In the genomic region with DNA sequence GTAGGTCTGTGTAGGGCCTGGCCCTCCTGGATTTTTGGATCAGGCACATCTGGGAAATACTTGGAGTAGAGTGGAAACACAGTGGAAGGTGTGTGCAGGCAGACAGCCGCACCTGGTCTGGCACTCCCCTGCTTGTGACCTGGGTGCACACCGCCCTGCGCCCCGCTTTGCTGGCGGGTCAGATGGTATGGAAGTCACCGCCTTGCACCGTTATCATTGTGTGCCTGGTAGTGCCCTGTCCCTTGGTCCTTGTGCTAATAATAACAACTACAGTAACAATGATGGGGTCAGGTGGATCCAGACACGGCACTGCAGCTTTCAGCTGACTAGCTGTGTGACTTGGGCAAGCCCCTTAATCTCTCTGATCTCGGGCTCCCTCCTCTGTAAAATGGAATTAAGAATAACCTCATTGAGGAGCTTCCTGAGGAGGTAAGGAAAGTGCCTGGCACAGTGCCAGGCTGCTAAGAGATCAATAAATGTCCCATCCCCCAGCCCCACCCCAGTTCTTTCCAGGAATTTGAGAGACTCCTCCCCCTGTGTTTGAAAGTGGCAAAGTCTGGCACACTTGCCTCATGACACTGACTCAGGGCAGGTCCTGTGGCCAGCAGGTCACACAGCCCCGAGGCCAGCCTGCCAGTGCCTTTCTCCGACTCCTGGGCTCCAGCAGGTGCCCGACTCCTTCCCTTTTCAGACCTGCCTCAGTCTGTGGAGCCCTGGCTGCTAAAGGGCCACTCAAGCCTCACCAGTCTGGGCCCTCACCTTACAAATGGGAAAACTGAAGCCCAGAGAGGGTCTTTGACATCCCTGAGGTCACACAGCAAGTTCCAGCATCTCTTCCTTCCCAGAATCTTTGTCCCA, we compare ENCODE assay signal across 9 cellular contexts. TPM values are rescaled to one million over a fixed set of nuclear protein-coding genes. Genes with fewer than 3 reads are reported as not detected.
A peak's percentile ranks its signal among the peaks of the same experiment; 100 is the strongest.
DNase-seq lines count a peak whose midpoint lies in the region; ATAC-seq and TF ChIP-seq lines count a peak whose summit lies in the region.
"Had no signal": no experiment of that assay in that cellular context is flagged by ENCODE, and none has a peak within 500 bp of the region (broad histone marks: within the 10 kb centered on the region; RNA-seq: fewer than 3 reads in every experiment).

No MANE protein-coding gene starts in this region.

- H3K36me3 ChIP-seq in lower lobe of right lung (peaks cover 6% of the 10 kb centered on the region), transverse colon (no peaks in the 10 kb centered on the region)
- H3K36me3 ChIP-seq: WERI-Rb-1 had no signal

- H3K4me1 ChIP-seq in lower lobe of right lung, result peaks cover 36% of the 10 kb centered on the region
- H3K4me1 ChIP-seq in transverse colon, result peaks cover 12 to 32% (median 20%) of the 10 kb centered on the region in 4 donors

- no peak overlapping the region for H3K4me3 ChIP-seq in lower lobe of right lung
- no peak overlapping the region for H3K4me3 ChIP-seq in transverse colon

- WGBS in transverse colon (ENCODE audit: low coverage in 1 of 2), 2 donors, result 59% methylated on average over 11 of the region's 12 CpGs; no CpG with 5 or more reads in 1 of the 2 donors

- CTCF ChIA-PET in MCF 10A (lab: Yijun Ruan, JAX), result interaction anchor here (0.6 to 5.5 kb wide), 3 partner anchors 9 to 391 kb away, joined by 3 to 29 read pairs (median 4); partner anchors contain the start of gene ISG20

- H3K27me3 ChIP-seq in lower lobe of right lung (ENCODE audit: low read depth) (no peaks in the 10 kb centered on the region), transverse colon (no peaks in the 10 kb centered on the region)

- POLR2A ChIA-PET in MCF 10A (lab: Yijun Ruan, JAX), result no interaction called here

- peak overlapping the region; percentile 74 for H3K27ac ChIP-seq in lower lobe of right lung
- H3K27ac ChIP-seq in transverse colon, result peak overlapping the region; percentile 26 to 59 (median 42)
- H3K27ac ChIP-seq: WERI-Rb-1 had no signal

- intact Hi-C loops in MCF 10A (cut with micrococcal nuclease), result no loop called here
- intact Hi-C loops in lower lobe of right lung (cut with DNase I), result no loop called here
- intact Hi-C loops in transverse colon (cut with DNase I; ENCODE audit: low total_unique reads), result no loop called here

- H3K4me3 Mint-ChIP-seq in MCF 10A (ENCODE audit: unreplicated experiment), result no peak overlapping the region

- H3K9me3 ChIP-seq in lower lobe of right lung (no peaks in the 10 kb centered on the region), transverse colon (no peaks in the 10 kb centered on the region)

- H3K27me3 Mint-ChIP-seq in MCF 10A (ENCODE audit: insufficient read depth, unreplicated experiment), result no peaks in the 10 kb centered on the region

- no peak for TF ChIP-seq CTCF in MCF 10A (IDR thresholded peaks at IDR 0.05; ENCODE audit: unreplicated experiment)
- TF ChIP-seq CTCF in lower lobe of right lung (IDR thresholded peaks at IDR 0.05), result no peak
- no peak for TF ChIP-seq CTCF in transverse colon (IDR thresholded peaks at IDR 0.05)

- H3K27ac Mint-ChIP-seq in MCF 10A (ENCODE audit: low read depth, unreplicated experiment), result no peak overlapping the region

- no TSS peak for BruUV-seq in MCF 10A (replicated peaks; lab: Mats Ljungman, UMichigan)

- ATAC-seq in lower lobe of right lung (peak; percentile 33 to 65), GM18909 (IDR thresholded peaks at IDR 0.05; ENCODE audit: poor library complexity, unreplicated experiment) (no peak), HG03175 (IDR thresholded peaks at IDR 0.05; ENCODE audit: unreplicated experiment) (no peak)

- H3K4me1 Mint-ChIP-seq in MCF 10A (ENCODE audit: insufficient read depth, unreplicated experiment), result peaks cover 30% of the 10 kb centered on the region

- no peak for TF ChIP-seq EP300 in transverse colon (IDR thresholded peaks at IDR 0.05; ENCODE audit: low read depth)

- peak; percentile 44 to 47 for DNase-seq in activated CD4-positive, alpha-beta T cell treated with anti-CD3 and anti-CD28 coated beads for 4 hours
- DNase-seq in activated CD4-positive, alpha-beta T cell treated with anti-CD3 and anti-CD28 coated beads for 1 hour, result no peak
- DNase-seq in MCF 10A (ENCODE audit: unreplicated experiment), result peak; percentile 39
- DNase-seq in lower lobe of right lung, result no peak
- peak; percentile 73 for DNase-seq in transverse colon
- no peak for DNase-seq in DMS53 treated with DMSO at 0.1 percent for 48 hours (lab: John Stamatoyannopoulos, UW; ENCODE audit: unreplicated experiment)
- DNase-seq: WERI-Rb-1 had no signal

- no peak for TF ChIP-seq POLR2A in transverse colon (IDR thresholded peaks at IDR 0.05)

- in situ Hi-C loops in transverse colon (cut with MboI; ENCODE audit: low pct_ligation_motif_present in 1 of 4, low pct_unique_long_range_greater_than_20kb in 1 of 4, low sequenced_read_pairs in 3 of 4), result no loop called here

- H3K36me3 Mint-ChIP-seq in MCF 10A (ENCODE audit: insufficient read depth, unreplicated experiment), result no peaks in the 10 kb centered on the region

- H3K9me3 Mint-ChIP-seq in MCF 10A (ENCODE audit: unreplicated experiment), result no peaks in the 10 kb centered on the region

RNA-seq across cellular contexts. Expression of gene ISG20, which starts 9.8 kb away (rescaled TPM):
- total RNA-seq in MCF 10A (2022), result 9.7 and 20.0 TPM in 2 replicates
- 32.0 TPM for total RNA-seq in lower lobe of right lung
- 10 to 100 TPM; 18.7 to 51.9 (median 38.6) TPM for total RNA-seq in transverse colon

RNA-seq across cellular contexts. Expression of gene AEN, which starts 27.4 kb away (rescaled TPM):
- total RNA-seq in MCF 10A (2022) (48.7 and 67.6 TPM in 2 replicates), lower lobe of right lung (23.8 TPM), transverse colon (10 to 100 TPM in 1 of 4 donors, 1 to 10 TPM in 3; 1.5 to 22.7 (median 8.7) TPM)

Comparison
In these comparisons a context has a peak if more than half of its experiments do, and no peak if none do; other contexts are left out.
1. DNase-seq: peak in activated CD4-positive, alpha-beta T cell treated with anti-CD3 and anti-CD28 coated beads for 4 hours (2 of 2), MCF 10A (single experiment) and transverse colon (single experiment); none in activated CD4-positive, alpha-beta T cell treated with anti-CD3 and anti-CD28 coated beads for 1 hour (single experiment), lower lobe of right lung (single experiment) and DMS53 treated with DMSO at 0.1 percent for 48 hours (single experiment).
2. ATAC-seq: peak in lower lobe of right lung (2 of 2); none in GM18909 (single experiment) and HG03175 (single experiment).